In genomic region chr1:154831470-154831869, GRCh38 we compare ENCODE assay signal across 1 cellular context.
TF ChIP-seq lines count a peak whose summit lies in the region.

No MANE protein-coding gene starts in this region.

TF ChIP-seq in K562, 482 proteins besides CTCF, POLR2A, EP300 and RAD21:
- TF ChIP-seq LCOR (CRISPR knock-in tag; IDR thresholded peaks at IDR 0.05) (no peak), NFIC (IDR thresholded peaks at IDR 0.05) (peak; percentile 36; the same call in 1 of the 2 replicates), DIDO1 (tag; IDR thresholded peaks at IDR 0.05; ENCODE audit: low read depth) (no peak), DPF2 (IDR thresholded peaks at IDR 0.05) (no peak)
- TF ChIP-seq, protein P1, sequence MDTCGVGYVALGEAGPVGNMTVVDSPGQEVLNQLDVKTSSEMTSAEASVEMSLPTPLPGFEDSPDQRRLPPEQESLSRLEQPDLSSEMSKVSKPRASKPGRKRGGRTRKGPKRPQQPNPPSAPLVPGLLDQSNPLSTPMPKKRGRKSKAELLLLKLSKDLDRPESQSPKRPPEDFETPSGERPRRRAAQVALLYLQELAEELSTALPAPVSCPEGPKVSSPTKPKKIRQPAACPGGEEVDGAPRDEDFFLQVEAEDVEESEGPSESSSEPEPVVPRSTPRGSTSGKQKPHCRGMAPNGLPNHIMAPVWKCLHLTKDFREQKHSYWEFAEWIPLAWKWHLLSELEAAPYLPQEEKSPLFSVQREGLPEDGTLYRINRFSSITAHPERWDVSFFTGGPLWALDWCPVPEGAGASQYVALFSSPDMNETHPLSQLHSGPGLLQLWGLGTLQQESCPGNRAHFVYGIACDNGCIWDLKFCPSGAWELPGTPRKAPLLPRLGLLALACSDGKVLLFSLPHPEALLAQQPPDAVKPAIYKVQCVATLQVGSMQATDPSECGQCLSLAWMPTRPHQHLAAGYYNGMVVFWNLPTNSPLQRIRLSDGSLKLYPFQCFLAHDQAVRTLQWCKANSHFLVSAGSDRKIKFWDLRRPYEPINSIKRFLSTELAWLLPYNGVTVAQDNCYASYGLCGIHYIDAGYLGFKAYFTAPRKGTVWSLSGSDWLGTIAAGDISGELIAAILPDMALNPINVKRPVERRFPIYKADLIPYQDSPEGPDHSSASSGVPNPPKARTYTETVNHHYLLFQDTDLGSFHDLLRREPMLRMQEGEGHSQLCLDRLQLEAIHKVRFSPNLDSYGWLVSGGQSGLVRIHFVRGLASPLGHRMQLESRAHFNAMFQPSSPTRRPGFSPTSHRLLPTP (IDR thresholded peaks at IDR 0.05; ENCODE audit: borderline replicate concordance, extremely low read depth, insufficient read length) = no peak
